Comparison of ENCODE assay signal across 12 cellular contexts in the genomic region with DNA sequence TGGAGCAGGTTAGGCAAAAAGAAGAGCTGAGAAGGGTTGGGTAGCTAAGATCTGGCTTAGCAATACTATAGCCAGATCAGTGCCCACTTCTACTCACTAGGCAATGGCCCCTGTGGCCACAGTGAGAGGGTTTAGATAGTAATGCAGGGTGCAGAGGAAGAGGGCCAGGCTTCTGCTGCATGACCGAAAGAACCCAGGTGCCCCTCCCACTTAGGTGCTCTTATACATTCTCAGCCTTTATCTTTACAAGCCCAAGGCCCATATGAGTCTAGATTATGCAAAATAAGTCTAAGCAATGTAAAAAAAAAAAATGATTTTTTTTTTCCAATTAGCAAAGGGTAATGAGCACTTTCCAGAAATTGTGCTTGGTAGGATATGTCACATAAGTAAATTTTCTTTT.
A peak's percentile ranks its signal among the peaks of the same experiment; 100 is the strongest.
DNase-seq lines count a peak whose midpoint lies in the region; ATAC-seq and TF ChIP-seq lines count a peak whose summit lies in the region.
"Had no signal": no experiment of that assay in that cellular context is flagged by ENCODE, and none has a peak within 500 bp of the region (broad histone marks: within the 10 kb centered on the region; RNA-seq: fewer than 3 reads in every experiment).

No MANE protein-coding gene starts in this region.

- H3F3A ChIP-seq in OCI-LY1 (ENCODE audit: insufficient read depth, low read length): no peaks in the 10 kb centered on the region
- H3F3A ChIP-seq in SK-N-SH (replicated peaks; ENCODE audit: insufficient read depth): no peaks in the 10 kb centered on the region

- H4K5ac ChIP-seq in H9 (ENCODE audit: insufficient read length, low read depth, low read length): no peak overlapping the region

- TF ChIP-seq EP300 in SK-N-SH (IDR thresholded peaks at IDR 0.05; ENCODE audit: borderline replicate concordance in 1 of 2, low read depth in 1 of 2, low read length in 1 of 2): no peak

- intact Hi-C loops in left colon (cut with DNase I, micrococcal nuclease): no loop called here
- intact Hi-C loops in spleen (cut with DNase I; ENCODE audit: low total_unique reads): no loop called here

- peaks cover 28% of the 10 kb centered on the region for H3K4me1 ChIP-seq in H9 (ENCODE audit: insufficient read depth, low read length)
- H3K4me1 ChIP-seq in OCI-LY1 (ENCODE audit: insufficient read depth, low read length, severe bottlenecking): peaks cover 65% of the 10 kb centered on the region
- H3K4me1 ChIP-seq in SK-N-SH (ENCODE audit: control insufficient read depth in 1 of 2, insufficient read depth in 2 of 2, low read depth in 1 of 2, low read length in 1 of 2): peaks cover 0 to 10% of the 10 kb centered on the region in 2 experiments; a peak in 1 of 4 replicates
- no peaks in the 10 kb centered on the region for H3K4me1 ChIP-seq in spleen

- POLR2A ChIA-PET in SK-N-SH (lab: Yijun Ruan, JAX): no interaction called here

- H3K36me3 ChIP-seq in OCI-LY1 (ENCODE audit: insufficient read depth, low read length): no peaks in the 10 kb centered on the region
- no peaks in the 10 kb centered on the region for H3K36me3 ChIP-seq in SK-N-SH (replicated peaks in 1 of 2; ENCODE audit: control insufficient read depth in 1 of 2, insufficient read depth in 2 of 2, low read length in 1 of 2)
- H3K36me3 ChIP-seq in spleen: no peaks in the 10 kb centered on the region

- H2AK5ac ChIP-seq in H9 (ENCODE audit: insufficient read length, low read length): no peak overlapping the region

- H2BK15ac ChIP-seq in H9 (ENCODE audit: low read depth, low read length): no peak overlapping the region

- H3K79me1 ChIP-seq in H9 (ENCODE audit: insufficient read depth, low read depth, low read length, poor library complexity, severe bottlenecking): no peaks in the 10 kb centered on the region

- H4K20me1 ChIP-seq in H9 (ENCODE audit: control insufficient read depth, insufficient read depth, insufficient read length) (no peaks in the 10 kb centered on the region), OCI-LY1 (ENCODE audit: insufficient read depth, low read length) (no peaks in the 10 kb centered on the region), SK-N-SH (ENCODE audit: insufficient read depth) (no peaks in the 10 kb centered on the region)

- H3K36me3 Mint-ChIP-seq in H9 (ENCODE audit: insufficient read depth in 1 of 3, low read depth in 3 of 3): peaks cover 6 to 30% (median 24%) of the 10 kb centered on the region in 3 experiments
- peaks cover 6% of the 10 kb centered on the region for H3K36me3 Mint-ChIP-seq in progenitor cell of endocrine pancreas (ENCODE audit: insufficient read depth)

- H3K27ac Mint-ChIP-seq in H9: peak overlapping the region in 1 of 3 experiments; percentile 99; a peak in 1 of 7 replicates
- H3K27ac Mint-ChIP-seq in progenitor cell of endocrine pancreas: peak overlapping the region; percentile 67
- H3K27ac Mint-ChIP-seq: B cell; CD4-positive, alpha-beta T cell had no signal

- no peak overlapping the region for H2AFZ ChIP-seq in H9 (ENCODE audit: low read length)
- H2AFZ ChIP-seq in OCI-LY1 (ENCODE audit: low read length): no peak overlapping the region
- no peak overlapping the region for H2AFZ ChIP-seq in SK-N-SH (ENCODE audit: low read depth)

- H3K4me1 Mint-ChIP-seq in H9 (peaks cover 64 to 76% of the 10 kb centered on the region in 2 experiments), progenitor cell of endocrine pancreas (ENCODE audit: low read depth) (peaks cover 59% of the 10 kb centered on the region)

- H3K27ac ChIP-seq in H9 (ENCODE audit: insufficient read length, low read depth, low read length) (peak overlapping the region; percentile 95), OCI-LY1 (ENCODE audit: low read depth, low read length, poor library complexity, severe bottlenecking) (peak overlapping the region; percentile 31), SK-N-SH (ENCODE audit: low read depth in 2 of 2, low read length in 1 of 2) (no peak overlapping the region), spleen (no peak overlapping the region)

- H3T11ph ChIP-seq in H9 (ENCODE audit: low read length): no peak overlapping the region

- H3K4me3 ChIP-seq in OCI-LY1 (ENCODE audit: low read depth, low read length, poor library complexity, severe bottlenecking) (no peak overlapping the region), SK-N-SH (ENCODE audit: low read depth in 2 of 2, low read length in 1 of 2) (no peak overlapping the region), spleen (no peak overlapping the region)

- H3K4me2 ChIP-seq in H9 (ENCODE audit: insufficient read depth, insufficient read length, low read length) (no peak overlapping the region), OCI-LY1 (ENCODE audit: low read length) (no peak overlapping the region), SK-N-SH (no peak overlapping the region)

- CTCF ChIA-PET in SK-N-SH (lab: Yijun Ruan, JAX): interaction anchor here (0.6 to 2.8 kb wide), 3 partner anchors 17 to 176 kb away, joined by 3 to 8 read pairs (median 6); no protein-coding TSS in a partner anchor

- H3K9me3 ChIP-seq in H9 (ENCODE audit: control insufficient read depth, low read depth, low read length) (peaks cover 16% of the 10 kb centered on the region), OCI-LY1 (ENCODE audit: low read length) (peaks cover 11% of the 10 kb centered on the region; the same call in 1 of the 2 replicates), SK-N-SH (no peaks in the 10 kb centered on the region), spleen (peaks cover under 1 to 19% (median 15%) of the 10 kb centered on the region in 8 donors)

- no peaks in the 10 kb centered on the region for H3K23me2 ChIP-seq in H9 (ENCODE audit: insufficient read length, low read depth, low read length, poor library complexity, severe bottlenecking)

- H2BK120ac ChIP-seq in H9 (ENCODE audit: low read depth, low read length, poor library complexity, severe bottlenecking): no peak overlapping the region

- H3K9me3 Mint-ChIP-seq in H9 (peaks cover 29 to 30% of the 10 kb centered on the region in 2 experiments), progenitor cell of endocrine pancreas (ENCODE audit: low read depth) (peaks cover 6% of the 10 kb centered on the region)
- H3K9me3 Mint-ChIP-seq: CD4-positive, alpha-beta T cell had no signal

- H3K79me2 ChIP-seq in H9 (ENCODE audit: insufficient read depth, low read length) (no peaks in the 10 kb centered on the region), OCI-LY1 (ENCODE audit: insufficient read depth, low read length) (no peaks in the 10 kb centered on the region), SK-N-SH (ENCODE audit: insufficient read depth) (no peaks in the 10 kb centered on the region)

- H3K23ac ChIP-seq in H9 (ENCODE audit: insufficient read length, low read depth, low read length): no peak overlapping the region

- TF ChIP-seq RAD21 in SK-N-SH (IDR thresholded peaks at IDR 0.05; ENCODE audit: low read length): no peak

- no peak overlapping the region for H2BK20ac ChIP-seq in H9 (ENCODE audit: low read depth, low read length, poor library complexity, severe bottlenecking)

- no peak for TF ChIP-seq POLR2A in spleen (IDR thresholded peaks at IDR 0.05)

- no peak overlapping the region for H4K91ac ChIP-seq in H9 (ENCODE audit: insufficient read length, low read depth, low read length)

- in situ Hi-C loops in G401 (cut with HindIII; ENCODE audit: low sequenced_read_pairs): no loop called here

- H3K27me3 ChIP-seq in H9 (ENCODE audit: insufficient read depth, low read length): no peaks in the 10 kb centered on the region
- H3K27me3 ChIP-seq in OCI-LY1 (ENCODE audit: insufficient read depth, low read length): no peaks in the 10 kb centered on the region
- H3K27me3 ChIP-seq in SK-N-SH (ENCODE audit: insufficient read depth): no peaks in the 10 kb centered on the region
- H3K27me3 ChIP-seq in spleen (replicated peaks in 1 of 7): no peaks in the 10 kb centered on the region

- H3K14ac ChIP-seq in H9 (ENCODE audit: insufficient read depth, low read length): no peak overlapping the region

- H3K18ac ChIP-seq in H9 (ENCODE audit: insufficient read length, low read depth, low read length): no peak overlapping the region

- no peak overlapping the region for H3K56ac ChIP-seq in H9 (ENCODE audit: insufficient read length, low read depth, low read length)

- H3K9me2 ChIP-seq in OCI-LY1 (ENCODE audit: low read depth, low read length): no peaks in the 10 kb centered on the region
- H3K9me2 ChIP-seq in SK-N-SH: no peaks in the 10 kb centered on the region

- H2BK12ac ChIP-seq in H9 (ENCODE audit: insufficient read length, low read depth, low read length): no peak overlapping the region

- H3K4ac ChIP-seq in H9 (ENCODE audit: low read depth, low read length): no peak overlapping the region

- no CpG with 5 or more reads among the region's 1 CpG for WGBS in H9 (ENCODE audit: extremely low coverage, insufficient read length, low lambda C conversion rate)
- 22% methylated on average over 1 of the region's 1 CpG for WGBS in SK-N-SH (ENCODE audit: low lambda C conversion rate)
- WGBS in spleen, 5 donors: 89 to 100% (median 96%) methylated on average over 1 of the region's 1 CpG

- H3K9ac ChIP-seq in H9 (ENCODE audit: extremely low read depth, insufficient read length, low read length) (no peak overlapping the region), OCI-LY1 (ENCODE audit: low read length) (no peak overlapping the region; the same call in 1 of the 2 replicates), SK-N-SH (no peak overlapping the region)

- peaks cover 4% of the 10 kb centered on the region for H3K27me3 Mint-ChIP-seq in H9 (ENCODE audit: low read depth)
- H3K27me3 Mint-ChIP-seq in progenitor cell of endocrine pancreas: no peaks in the 10 kb centered on the region
- H3K27me3 Mint-ChIP-seq: B cell had no signal

- H2BK5ac ChIP-seq in H9 (ENCODE audit: insufficient read length, low read length): no peak overlapping the region

- DNase-seq in H9 (no peak), left colon (no peak), progenitor cell of endocrine pancreas (ENCODE audit: low spot score, unreplicated experiment) (no peak), SK-N-SH (no peak), G401 (ENCODE audit: low spot score) (no peak), spleen (no peak)
- DNase-seq: C1 segment of cervical spinal cord; CD4-positive, alpha-beta T cell; DMS79; H7 had no signal

- H3K4me3 Mint-ChIP-seq in H9 (no peak overlapping the region), progenitor cell of endocrine pancreas (ENCODE audit: low read depth) (no peak overlapping the region)
- H3K4me3 Mint-ChIP-seq: B cell; CD4-positive, alpha-beta T cell had no signal

- peak; percentile 61 for ATAC-seq in left colon

- H4K8ac ChIP-seq in H9 (replicated peaks; ENCODE audit: insufficient read length, low read depth, low read length): no peak overlapping the region

- TF ChIP-seq CTCF in H9 (conservative IDR thresholded peaks at IDR 0.05) (no peak), OCI-LY1 (IDR thresholded peaks at IDR 0.05; ENCODE audit: low read length) (no peak), progenitor cell of endocrine pancreas (IDR thresholded peaks at IDR 0.05; ENCODE audit: unreplicated experiment) (no peak), SK-N-SH (IDR thresholded peaks at IDR 0.05) (no peak), spleen (IDR thresholded peaks at IDR 0.05 in 8 of 11, conservative IDR thresholded peaks at IDR 0.05 in 3 of 11) (no peak)

TF ChIP-seq in SK-N-SH, 30 proteins besides CTCF, POLR2A, EP300 and RAD21 (continues in another document):
- TF ChIP-seq GABPA (IDR thresholded peaks at IDR 0.05; ENCODE audit: low read depth) (no peak), TEAD4 (IDR thresholded peaks at IDR 0.05; ENCODE audit: borderline replicate concordance, insufficient read depth) (no peak)

Comparison
In these comparisons a context has a peak if more than half of its experiments do, and no peak if none do; other contexts are left out.
1. H3K27ac ChIP-seq: peak in H9 (single experiment) and OCI-LY1 (single experiment); none in SK-N-SH (0 of 2) and spleen (0 of 8).